8 cellular contexts compared by ENCODE assay signal in the genomic region with DNA sequence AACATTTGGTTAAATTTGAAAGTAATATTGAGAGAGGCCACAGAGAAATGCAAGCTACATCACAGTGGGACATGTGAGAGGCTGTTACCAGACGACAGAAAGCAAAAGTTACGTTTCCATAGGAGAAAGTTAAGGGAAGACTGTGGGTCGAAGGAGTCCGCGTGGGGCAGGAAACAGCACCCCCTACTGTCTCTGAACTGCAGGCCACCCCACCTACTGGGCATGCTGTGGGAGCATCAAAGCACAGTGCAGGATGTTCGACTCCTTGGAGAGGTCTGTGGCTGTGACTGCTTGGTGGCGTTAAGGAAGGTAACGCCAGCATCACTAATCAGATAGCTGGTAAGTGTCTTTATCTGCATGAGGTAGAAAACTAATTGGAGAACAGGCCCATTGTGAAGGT.
DNase-seq lines count a peak whose midpoint lies in the region; ATAC-seq and TF ChIP-seq lines count a peak whose summit lies in the region.

No MANE protein-coding gene starts in this region.

- no peak overlapping the region for H3K4me3 ChIP-seq in epithelial cell of proximal tubule (ENCODE audit: low read depth, low read length)
- no peak overlapping the region for H3K4me3 ChIP-seq in lower leg skin (ENCODE audit: low read depth, poor library complexity, severe bottlenecking)

- TF ChIP-seq CTCF in epithelial cell of proximal tubule (conservative IDR thresholded peaks at IDR 0.05; ENCODE audit: low read depth, low read length) (peak; percentile 92), progenitor cell of endocrine pancreas (IDR thresholded peaks at IDR 0.05; ENCODE audit: unreplicated experiment) (peak; percentile 47), lower leg skin (IDR thresholded peaks at IDR 0.05) (no peak)

- H3K9me3 Mint-ChIP-seq in progenitor cell of endocrine pancreas (ENCODE audit: low read depth), result peaks cover 7% of the 10 kb centered on the region

- no peak for TF ChIP-seq POLR2A in lower leg skin (IDR thresholded peaks at IDR 0.05)

- H3K27ac Mint-ChIP-seq in progenitor cell of endocrine pancreas, result no peak overlapping the region

- peak; percentile 76 for ATAC-seq in GM18873 (IDR thresholded peaks at IDR 0.05; ENCODE audit: low FRiP score, unreplicated experiment)
- peak; percentile 82 for ATAC-seq in HG03135 (IDR thresholded peaks at IDR 0.05; ENCODE audit: unreplicated experiment)
- peak; percentile 88 for ATAC-seq in SK-N-SH treated with all-trans-retinoic acid at 6 μM for 48 hours
- ATAC-seq in HG03520 (IDR thresholded peaks at IDR 0.05; ENCODE audit: unreplicated experiment), result no peak

- 66 to 75% methylated on average over 8 of the region's 8 CpGs for WGBS in lower leg skin, 2 donors

- intact Hi-C loops in lower leg skin (cut with DNase I; ENCODE audit: low total_unique reads), result no loop called here

- no peak overlapping the region for H3K4me3 Mint-ChIP-seq in progenitor cell of endocrine pancreas (ENCODE audit: low read depth)

- H3K4me1 Mint-ChIP-seq in progenitor cell of endocrine pancreas (ENCODE audit: low read depth), result peaks cover 16% of the 10 kb centered on the region

- H3K27me3 Mint-ChIP-seq in progenitor cell of endocrine pancreas, result no peaks in the 10 kb centered on the region

- H3K36me3 Mint-ChIP-seq in progenitor cell of endocrine pancreas (ENCODE audit: insufficient read depth), result no peaks in the 10 kb centered on the region

- peak; percentile 31 for DNase-seq in AG20443 (ENCODE audit: low spot score)
- no peak for DNase-seq in epithelial cell of proximal tubule (ENCODE audit: low read depth)
- no peak for DNase-seq in progenitor cell of endocrine pancreas (ENCODE audit: low spot score, unreplicated experiment)
- DNase-seq in lower leg skin (ENCODE audit: low spot score in 2 of 2), result no peak

TF ChIP-seq in SK-N-SH treated with all-trans-retinoic acid at 6 μM for 48 hours, 23 proteins besides CTCF, POLR2A, EP300 and RAD21:
- no peak for TF ChIP-seq RARB (CRISPR knock-in tag; IDR thresholded peaks at IDR 0.05)
- TF ChIP-seq SNAI2 (CRISPR knock-in tag; IDR thresholded peaks at IDR 0.05), result no peak
- TF ChIP-seq ZFP30 (CRISPR knock-in tag; IDR thresholded peaks at IDR 0.05), result no peak
- no peak for TF ChIP-seq ZNF70 (CRISPR knock-in tag; IDR thresholded peaks at IDR 0.05)
- no peak for TF ChIP-seq ZFP3 (CRISPR knock-in tag; IDR thresholded peaks at IDR 0.05)
- no peak for TF ChIP-seq GLIS3 (CRISPR knock-in tag; IDR thresholded peaks at IDR 0.05)
- no peak for TF ChIP-seq ISL1 (CRISPR knock-in tag; IDR thresholded peaks at IDR 0.05)

Comparison
In these comparisons a context has a peak if more than half of its experiments do, and no peak if none do; other contexts are left out.
1. CTCF ChIP-seq: peak in epithelial cell of proximal tubule (single experiment) and progenitor cell of endocrine pancreas (single experiment); none in lower leg skin (0 of 3).